ENCODE assay signal across 8 cellular contexts in genomic region chr4:78938474-78938867, GRCh38. TPM values are rescaled to one million over a fixed set of nuclear protein-coding genes. Genes with fewer than 3 reads are reported as not detected.
DNase-seq lines count a peak whose midpoint lies in the region; ATAC-seq and TF ChIP-seq lines count a peak whose summit lies in the region.

No MANE protein-coding gene starts in this region.

- H3K4me1 Mint-ChIP-seq in IgD-negative memory B cell: peaks cover 25 to 27% (median 25%) of the 10 kb centered on the region in 3 donors

- H3K4ac ChIP-seq in mesendoderm (ENCODE audit: low read depth, low read length): no peak overlapping the region

- peak overlapping the region; percentile 76; the same call in 1 of the 2 replicates for H3K27ac ChIP-seq in BLaER1
- peak overlapping the region in 2 of 4 donors; percentile 69 to 75 for H3K27ac ChIP-seq in body of pancreas
- H3K27ac ChIP-seq in mesendoderm (ENCODE audit: low read depth, low read length): no peak overlapping the region

- peak overlapping the region; percentile 94 for H3K4me3 ChIP-seq in BLaER1
- peak overlapping the region; percentile 17 to 57 for H3K4me3 ChIP-seq in body of pancreas
- H3K4me3 ChIP-seq in mesendoderm (ENCODE audit: low read length): peak overlapping the region; percentile 95

- no peak overlapping the region for H2BK5ac ChIP-seq in mesendoderm (ENCODE audit: low read length)

- peak overlapping the region; percentile 84 for H3K9ac ChIP-seq in BLaER1
- H3K9ac ChIP-seq in mesendoderm (ENCODE audit: low read length): peak overlapping the region; percentile 93

- TF ChIP-seq CTCF in body of pancreas (IDR thresholded peaks at IDR 0.05): no peak

- DNase-seq in body of pancreas: no peak
- DNase-seq in mesendoderm: no peak
- no peak for DNase-seq in activated CD4-positive, CD25-positive, alpha-beta regulatory T cell (lab: John Stamatoyannopoulos, UW)
- DNase-seq in SIG-M5 (lab: John Stamatoyannopoulos, UW): no peak

- H3K9me3 ChIP-seq in BLaER1 (no peaks in the 10 kb centered on the region), body of pancreas (no peaks in the 10 kb centered on the region)

- no peak overlapping the region for H3K23ac ChIP-seq in mesendoderm (ENCODE audit: low read length)

- intact Hi-C loops in body of pancreas (cut with DNase I): no loop called here

- H3K36me3 Mint-ChIP-seq in IgD-negative memory B cell: no peaks in the 10 kb centered on the region

- H3K27me3 ChIP-seq in BLaER1 (no peaks in the 10 kb centered on the region), body of pancreas (no peaks in the 10 kb centered on the region), mesendoderm (ENCODE audit: insufficient read depth, low read length, poor library complexity) (no peaks in the 10 kb centered on the region)

- ATAC-seq in body of pancreas (no peak), GM21723 (IDR thresholded peaks at IDR 0.05; ENCODE audit: unreplicated experiment) (no peak), GM19395 (IDR thresholded peaks at IDR 0.05; ENCODE audit: unreplicated experiment) (no peak)

- H3K36me3 ChIP-seq in BLaER1 (peaks cover 2% of the 10 kb centered on the region; the same call in 1 of the 2 replicates), body of pancreas (replicated peaks in 1 of 2; ENCODE audit: insufficient read depth in 1 of 2, low read depth in 2 of 2) (no peaks in the 10 kb centered on the region), mesendoderm (ENCODE audit: control insufficient read depth, insufficient read depth, low read length) (no peaks in the 10 kb centered on the region)

- WGBS in body of pancreas, 2 donors: 2 to 5% methylated on average over 7 of the region's 7 CpGs
- WGBS in mesendoderm (ENCODE audit: extremely low coverage, insufficient coverage, low lambda C conversion rate): no CpG with 5 or more reads among the region's 7 CpGs

- no peak overlapping the region for H2AK5ac ChIP-seq in mesendoderm (ENCODE audit: low read length)

- no peaks in the 10 kb centered on the region for H3K9me3 Mint-ChIP-seq in IgD-negative memory B cell

- no peak overlapping the region for H4K5ac ChIP-seq in mesendoderm (ENCODE audit: low read length)

- H3K79me1 ChIP-seq in mesendoderm (ENCODE audit: low read length): peaks cover 12% of the 10 kb centered on the region

- H2BK15ac ChIP-seq in mesendoderm (replicated peaks; ENCODE audit: low read depth): no peak overlapping the region

- peak overlapping the region; percentile 7 to 98 (median 97) for H3K27ac Mint-ChIP-seq in IgD-negative memory B cell

- H3K27me3 Mint-ChIP-seq in IgD-negative memory B cell: no peaks in the 10 kb centered on the region

- H2BK120ac ChIP-seq in mesendoderm (ENCODE audit: low read depth, low read length): no peak overlapping the region

- TF ChIP-seq POLR2A in body of pancreas (IDR thresholded peaks at IDR 0.05): no peak

- peak overlapping the region; percentile 89 to 100 (median 96) for H3K4me3 Mint-ChIP-seq in IgD-negative memory B cell

- peak overlapping the region; percentile 95 for H3K56ac ChIP-seq in mesendoderm (ENCODE audit: low read length)

- H3K79me2 ChIP-seq in mesendoderm (ENCODE audit: control insufficient read depth, insufficient read depth, low read length): peaks cover 12% of the 10 kb centered on the region

- H3K4me1 ChIP-seq in BLaER1 (peaks cover 22% of the 10 kb centered on the region), body of pancreas (peaks cover 11% of the 10 kb centered on the region), mesendoderm (ENCODE audit: control insufficient read depth, low read depth, low read length) (peaks cover 13% of the 10 kb centered on the region)

- no peaks in the 10 kb centered on the region for H4K20me1 ChIP-seq in BLaER1

- no peak overlapping the region for H3K18ac ChIP-seq in mesendoderm (ENCODE audit: low read length)

- peak overlapping the region; percentile 90 for H3K4me2 ChIP-seq in BLaER1
- peak overlapping the region; percentile 63 for H3K4me2 ChIP-seq in mesendoderm (ENCODE audit: low read length)

- no peak overlapping the region for H4K8ac ChIP-seq in mesendoderm (ENCODE audit: low read depth, low read length)

RNA-seq across cellular contexts. Expression of gene PAQR3, which starts 0.8 kb away (rescaled TPM):
- polyA plus RNA-seq in IgD-negative memory B cell: 6.4 TPM
- 1 to 10 TPM; 3.0 to 3.9 TPM for total RNA-seq in body of pancreas
- 17.8 TPM for polyA plus RNA-seq in mesendoderm (2013, experiment 1 of 2)
- polyA plus RNA-seq in mesendoderm (2013, experiment 2 of 2): 18.5 TPM

Comparison
In these comparisons a context has a peak if more than half of its experiments do, and no peak if none do; other contexts are left out.
1. H3K4me3 ChIP-seq: peak in every context shown above with its lines; median percentile 95 in mesendoderm; 94 in BLaER1; 37 in body of pancreas.